In the genomic region with DNA sequence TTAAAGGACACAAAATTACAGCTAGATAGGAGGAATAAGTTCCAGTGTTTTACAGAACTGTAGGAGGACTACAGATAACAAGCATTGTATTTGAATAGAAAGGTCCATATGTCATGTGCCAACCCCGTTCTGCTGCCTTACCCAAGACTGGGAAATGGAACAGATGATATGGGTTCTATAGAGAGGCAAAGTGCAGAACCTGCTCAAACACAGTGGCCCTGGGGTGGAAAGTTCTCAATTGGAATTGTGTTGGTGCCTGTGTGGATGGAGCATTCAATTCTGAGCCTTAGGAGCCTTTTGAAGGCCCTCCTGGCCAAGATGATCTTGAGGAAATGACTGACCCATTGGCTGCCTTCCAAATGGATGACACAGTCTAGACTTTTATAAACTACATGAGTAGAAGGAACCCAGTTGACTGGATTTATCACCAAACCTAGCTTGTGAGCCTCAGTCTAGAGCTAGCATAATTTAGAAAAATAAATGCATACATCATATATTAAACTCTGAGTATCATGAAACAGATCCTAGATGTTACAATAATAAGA, we compare ENCODE assay signal across 33 cellular contexts. TPM values are rescaled to one million over a fixed set of nuclear protein-coding genes. Genes with fewer than 3 reads are reported as not detected.
DNase-seq lines count a peak whose midpoint lies in the region; ATAC-seq, FAIRE-seq and TF ChIP-seq lines count a peak whose summit lies in the region.
"Had no signal": no experiment of that assay in that cellular context is flagged by ENCODE, and none has a peak within 500 bp of the region (broad histone marks: within the 10 kb centered on the region; RNA-seq: fewer than 3 reads in every experiment).

No MANE protein-coding gene starts in this region.

- TF ChIP-seq POLR2A in endothelial cell of umbilical vein (IDR thresholded peaks at IDR 0.05; ENCODE audit: low read depth, low read length): no peak

- intact Hi-C loops in PC-3 (cut with micrococcal nuclease) (no loop called here), endothelial cell of umbilical vein (cut with micrococcal nuclease) (no loop called here)

- no peaks in the 10 kb centered on the region for H3K4me1 ChIP-seq in GM23248 (ENCODE audit: insufficient read depth)
- no peaks in the 10 kb centered on the region; the same call in 1 of the 2 replicates for H3K4me1 ChIP-seq in PC-3 (ENCODE audit: insufficient read depth, low read length)
- H3K4me1 ChIP-seq in endothelial cell of umbilical vein (ENCODE audit: control insufficient read depth, extremely low read depth, insufficient read depth, low read length): no peaks in the 10 kb centered on the region
- H3K4me1 ChIP-seq: prostate gland, right lobe of liver, tibial nerve had no signal

- no peaks in the 10 kb centered on the region; the same call in none of the 2 replicates for H3K27me3 ChIP-seq in GM23248 (replicated peaks; ENCODE audit: insufficient read depth)
- peaks cover 64% of the 10 kb centered on the region for H3K27me3 ChIP-seq in PC-3 (ENCODE audit: low read length)
- H3K27me3 ChIP-seq in endothelial cell of umbilical vein (ENCODE audit: control insufficient read depth in 2 of 2, insufficient read depth in 2 of 2, low read length in 2 of 2): peaks cover 10 to 13% of the 10 kb centered on the region in 2 experiments
- H3K27me3 ChIP-seq: neutrophil, right lobe of liver, tibial nerve had no signal

- H3K36me3 ChIP-seq in GM23248 (ENCODE audit: low read depth) (no peaks in the 10 kb centered on the region), PC-3 (ENCODE audit: low read depth, low read length) (no peaks in the 10 kb centered on the region), endothelial cell of umbilical vein (ENCODE audit: control insufficient read depth in 2 of 2, extremely low read depth in 1 of 2, insufficient read depth in 2 of 2, low read length in 2 of 2) (no peaks in the 10 kb centered on the region)
- H3K36me3 ChIP-seq: neutrophil, prostate gland, right lobe of liver, tibial nerve had no signal

- no peaks in the 10 kb centered on the region for H3K9me1 ChIP-seq in endothelial cell of umbilical vein (replicated peaks; ENCODE audit: control insufficient read depth, extremely low read depth, insufficient read depth, low read length)

- no peaks in the 10 kb centered on the region for H3K9me2 ChIP-seq in GM23248 (ENCODE audit: insufficient read depth)
- no peaks in the 10 kb centered on the region for H3K9me2 ChIP-seq in PC-3 (replicated peaks; ENCODE audit: low read length)

- H3K27ac ChIP-seq in GM23248: no peak overlapping the region
- no peak overlapping the region for H3K27ac ChIP-seq in PC-3 (ENCODE audit: low read length)
- no peak overlapping the region for H3K27ac ChIP-seq in endothelial cell of umbilical vein (ENCODE audit: insufficient read depth, low read depth, low read length)
- H3K27ac ChIP-seq: neutrophil, PC-9, prostate gland, right lobe of liver, tibial nerve had no signal

- 45 to 69% methylated on average over 1 of the region's 1 CpG for WGBS in GM23248 (ENCODE audit: low coverage in 1 of 2, low lambda C conversion rate in 2 of 2, missing lambda C conversion rate in 2 of 2), 2 experiments

- ATAC-seq in PC-3 (peak; percentile 37; the same call in 1 of the 2 replicates), HG03354 (IDR thresholded peaks at IDR 0.05; ENCODE audit: poor library complexity, severe bottlenecking, unreplicated experiment) (no peak)
- ATAC-seq: activated CD8-positive, alpha-beta T cell treated with anti-CD3 and anti-CD28 coated beads for 36 hours; HepG2; naive thymus-derived CD4-positive, alpha-beta T cell had no signal

- peak; percentile 38 for FAIRE-seq in endothelial cell of umbilical vein (lab: Jason Lieb, UNC)
- FAIRE-seq: HepG2, keratinocyte had no signal

- in situ Hi-C loops in GM23248 (cut with MboI): no loop called here

- dilution Hi-C loops in endothelial cell of umbilical vein (cut with MboI; ENCODE audit: extremely low pct_ligation_motif_present, low sequenced_read_pairs): no loop called here

- CTCF ChIA-PET in PC-3 (lab: Charles Lee) (no interaction called here), endothelial cell of umbilical vein (lab: Charles Lee) (no interaction called here)

- H3K9me3 ChIP-seq in GM23248 (ENCODE audit: low read depth) (no peaks in the 10 kb centered on the region), PC-3 (ENCODE audit: low read length) (no peaks in the 10 kb centered on the region), endothelial cell of umbilical vein (replicated peaks; ENCODE audit: control insufficient read depth, insufficient read depth, low read length) (no peaks in the 10 kb centered on the region)
- H3K9me3 ChIP-seq: neutrophil, prostate gland, right lobe of liver, tibial nerve had no signal

- H4K20me1 ChIP-seq in GM23248 (ENCODE audit: insufficient read depth) (no peaks in the 10 kb centered on the region), PC-3 (ENCODE audit: low read length) (no peaks in the 10 kb centered on the region), endothelial cell of umbilical vein (replicated peaks; ENCODE audit: control insufficient read depth, extremely low read depth, insufficient read depth, low read length) (no peaks in the 10 kb centered on the region)

- H3K9ac ChIP-seq in GM23248: no peak overlapping the region
- H3K9ac ChIP-seq in PC-3 (ENCODE audit: low read length): no peak overlapping the region
- no peak overlapping the region for H3K9ac ChIP-seq in endothelial cell of umbilical vein (replicated peaks; ENCODE audit: extremely low read depth, insufficient read depth, low read length)

- H3K4me3 ChIP-seq in GM23248 (no peak overlapping the region), PC-3 (ENCODE audit: low read length) (no peak overlapping the region), endothelial cell of umbilical vein (replicated peaks in 1 of 3; ENCODE audit: insufficient read depth in 1 of 3, low read depth in 1 of 3, low read length in 3 of 3) (no peak overlapping the region)
- H3K4me3 ChIP-seq: PC-9, prostate gland, right lobe of liver, tibial nerve had no signal

- H3K79me2 ChIP-seq in GM23248 (ENCODE audit: insufficient read depth) (no peaks in the 10 kb centered on the region), PC-3 (ENCODE audit: low read length) (no peaks in the 10 kb centered on the region), endothelial cell of umbilical vein (ENCODE audit: control insufficient read depth, insufficient read depth, low read length) (no peaks in the 10 kb centered on the region)

- DNase-seq in GM23248 (peak; percentile 28), PC-3 (peak; percentile 65), endothelial cell of umbilical vein (ENCODE audit: low read depth, low spot score) (no peak), myocyte (ENCODE audit: low read depth) (peak; percentile 3), NCI-H1105 (lab: John Stamatoyannopoulos, UW) (no peak)
- DNase-seq in stimulated activated CD4-positive, alpha-beta T cell treated with anti-CD3 and anti-CD28 coated beads, Interleukin-4, amount 100 ng/mL, for 24 hours: no peak
- DNase-seq: activated CD8-positive, alpha-beta memory T cell treated with anti-CD3 and anti-CD28 coated beads, Interleukin-2, amount 50 U/mL, for 48 hours; activated CD8-positive, alpha-beta T cell treated with anti-CD3 and anti-CD28 coated beads for 36 hours; activated naive CD4-positive, alpha-beta T cell treated with Interleukin-2 at 50 U/mL for 16 hours; DMS 273 treated with DMSO at 0.1 percent for 48 hours; H9; naive thymus-derived CD4-positive, alpha-beta T cell; NCI-H1092 treated with DMSO at 0.1 percent for 48 hours; NCI-H1930; NCI-H524 treated with DMSO at 0.1 percent for 48 hours; PC-9; right lobe of liver; SHP77 treated with DMSO at 0.1 percent for 48 hours; stimulated activated CD4-positive, alpha-beta T cell treated with anti-CD3 and anti-CD28 coated beads, Interleukin-4, amount 100 ng/mL, for 1 hour; T-helper 2 cell had no signal

- TF ChIP-seq CTCF in PC-3 (conservative IDR thresholded peaks at IDR 0.05; ENCODE audit: low read depth, low read length) (no peak), endothelial cell of umbilical vein (IDR thresholded peaks at IDR 0.05; ENCODE audit: extremely low read depth in 1 of 2, insufficient read depth in 1 of 2, low read depth in 1 of 2, low read length in 2 of 2) (no peak)

- H3F3A ChIP-seq in GM23248 (ENCODE audit: insufficient read depth) (no peaks in the 10 kb centered on the region), PC-3 (ENCODE audit: low read length, unreplicated experiment) (no peaks in the 10 kb centered on the region)

- BruUV-seq in PC-3 (replicated peaks; lab: Mats Ljungman, UMichigan): no TSS peak
- BruUV-seq in endothelial cell of umbilical vein (replicated peaks; lab: Mats Ljungman, UMichigan): no TSS peak

- H2AFZ ChIP-seq in GM23248: no peak overlapping the region
- no peak overlapping the region for H2AFZ ChIP-seq in PC-3 (ENCODE audit: low read length)
- H2AFZ ChIP-seq in endothelial cell of umbilical vein (ENCODE audit: low read depth, low read length): no peak overlapping the region
- H2AFZ ChIP-seq: PC-9 had no signal

- POLR2A ChIA-PET in PC-3 (lab: Charles Lee; ENCODE audit: unreplicated experiment) (no interaction called here), endothelial cell of umbilical vein (lab: Charles Lee) (no interaction called here)

- H3K4me2 ChIP-seq in GM23248 (ENCODE audit: unreplicated experiment) (no peak overlapping the region), PC-3 (ENCODE audit: low read length) (no peak overlapping the region), endothelial cell of umbilical vein (ENCODE audit: insufficient read depth, low read length) (no peak overlapping the region)
- H3K4me2 ChIP-seq: PC-9 had no signal

RNA-seq across cellular contexts. Expression of gene PRSS1, which starts 4.1 kb away (rescaled TPM):
- not detected in 2 replicates for total RNA-seq in GM23248 (2014; rRNA removed; shearing (Covaris generic))
- polyA plus RNA-seq in GM23248 (2016; fragmentation: Nextera tagmentation; extraction: Ambion mirVana): not detected in 2 replicates
- not detected in 2 replicates for total RNA-seq in PC-3 (2014; rRNA removed)
- not detected in 2 replicates for total RNA-seq in endothelial cell of umbilical vein
- not detected in 2 replicates for polyA plus RNA-seq in endothelial cell of umbilical vein
- not detected in 2 replicates for polyA plus RNA-seq in endothelial cell of umbilical vein (2011; cell fraction: cytosol; rRNA removed)
- not detected in 2 replicates for polyA plus RNA-seq in endothelial cell of umbilical vein (2011; cell fraction: nucleus; rRNA removed)
- polyA plus RNA-seq in endothelial cell of umbilical vein (2012): not detected in 2 replicates
- polyA minus RNA-seq in endothelial cell of umbilical vein: not detected in 2 replicates
- polyA minus RNA-seq in endothelial cell of umbilical vein (2011; cell fraction: cytosol; rRNA and poly(A)+ RNA removed): not detected
- not detected in 2 replicates for polyA minus RNA-seq in endothelial cell of umbilical vein (2011; cell fraction: nucleus; rRNA and poly(A)+ RNA removed)
- total RNA-seq in myocyte: not detected in 2 replicates
- polyA plus RNA-seq in myocyte (2012): not detected
- total RNA-seq: activated CD8-positive, alpha-beta T cell treated with anti-CD3 and anti-CD28 coated beads for 36 hours; activated T-helper 1 cell treated with anti-CD3 and anti-CD28 coated beads, Interleukin-12 subunit alpha, Interleukin-12 subunit beta, Interleukin-2, Interleukin-4 antibody, amounts not matched to agents 30 ng/mL and 10 ng/mL and 1 ng/mL, durations not matched to agents 14 hours and 24 hours and 36 hours; cerebellum; G401; H9; HepG2; liver; mesothelial cell of epicardium; naive thymus-derived CD4-positive, alpha-beta T cell; prostate gland; right lobe of liver had no signal
- polyA plus RNA-seq: AG04450; BJ; HepG2; keratinocyte; liver; naive thymus-derived CD4-positive, alpha-beta T cell had no signal

RNA-seq across cellular contexts. Expression of gene PRSS2, which starts 25.6 kb away (rescaled TPM):
- total RNA-seq in GM23248 (2014; rRNA removed; shearing (Covaris generic)): not detected in 2 replicates
- polyA plus RNA-seq in GM23248 (2016; fragmentation: Nextera tagmentation; extraction: Ambion mirVana): not detected in 2 replicates
- total RNA-seq in PC-3 (2014; rRNA removed): 0.40 TPM in 1 of 2 replicates, not detected in the other
- not detected in 2 replicates for total RNA-seq in endothelial cell of umbilical vein
- polyA plus RNA-seq in endothelial cell of umbilical vein: 0.13 and 0.25 TPM in 2 replicates
- 0.10 TPM in 1 of 2 replicates, not detected in the other for polyA plus RNA-seq in endothelial cell of umbilical vein (2011; cell fraction: cytosol; rRNA removed)
- not detected in 2 replicates for polyA plus RNA-seq in endothelial cell of umbilical vein (2011; cell fraction: nucleus; rRNA removed)
- polyA plus RNA-seq in endothelial cell of umbilical vein (2012): not detected in 2 replicates
- 0.70 TPM in 1 of 2 replicates, not detected in the other for polyA minus RNA-seq in endothelial cell of umbilical vein
- not detected for polyA minus RNA-seq in endothelial cell of umbilical vein (2011; cell fraction: cytosol; rRNA and poly(A)+ RNA removed)
- not detected in 2 replicates for polyA minus RNA-seq in endothelial cell of umbilical vein (2011; cell fraction: nucleus; rRNA and poly(A)+ RNA removed)
- total RNA-seq in myocyte: not detected in 2 replicates
- polyA plus RNA-seq in myocyte (2012): not detected
- total RNA-seq: activated CD8-positive, alpha-beta T cell treated with anti-CD3 and anti-CD28 coated beads for 36 hours; activated T-helper 1 cell treated with anti-CD3 and anti-CD28 coated beads, Interleukin-12 subunit alpha, Interleukin-12 subunit beta, Interleukin-2, Interleukin-4 antibody, amounts not matched to agents 30 ng/mL and 10 ng/mL and 1 ng/mL, durations not matched to agents 14 hours and 24 hours and 36 hours; cerebellum; G401; H9; HepG2; liver; mesothelial cell of epicardium; naive thymus-derived CD4-positive, alpha-beta T cell; PC-9; prostate gland had no signal
- polyA plus RNA-seq: AG04450; BJ; HepG2; keratinocyte; naive thymus-derived CD4-positive, alpha-beta T cell had no signal

Comparison
In these comparisons a context has a peak if more than half of its experiments do, and no peak if none do; other contexts are left out.
1. DNase-seq: peak in GM23248 (single experiment), PC-3 (single experiment) and myocyte (single experiment); none in endothelial cell of umbilical vein (single experiment), stimulated activated CD4-positive, alpha-beta T cell treated with anti-CD3 and anti-CD28 coated beads, Interleukin-4, amount 100 ng/mL, for 24 hours (single experiment) and NCI-H1105 (single experiment).